Comparison of ENCODE assay signal across 24 cellular contexts in genomic region chr22:22520667-22521602, GRCh38. TPM values are rescaled to one million over a fixed set of nuclear protein-coding genes. Genes with fewer than 3 reads are reported as not detected.
A peak's percentile ranks its signal among the peaks of the same experiment; 100 is the strongest.
DNase-seq lines count a peak whose midpoint lies in the region; ATAC-seq and TF ChIP-seq lines count a peak whose summit lies in the region.
"Had no signal": no experiment of that assay in that cellular context is flagged by ENCODE, and none has a peak within 500 bp of the region (broad histone marks: within the 10 kb centered on the region; RNA-seq: fewer than 3 reads in every experiment).

No MANE protein-coding gene starts in this region.

- H3K4me2 ChIP-seq in BLaER1 (peak overlapping the region; percentile 9; the same call in 1 of the 2 replicates), hepatocyte (no peak overlapping the region)

- TF ChIP-seq CTCF in RWPE1 (conservative IDR thresholded peaks at IDR 0.05; ENCODE audit: low read depth): no peak
- TF ChIP-seq CTCF in hepatocyte (IDR thresholded peaks at IDR 0.05; ENCODE audit: poor library complexity): no peak

- H3K4me3 ChIP-seq in BLaER1 (no peak overlapping the region), H7 (ENCODE audit: insufficient read depth, low read depth, low read length) (no peak overlapping the region), hepatocyte (no peak overlapping the region)
- no peak overlapping the region for H3K4me3 ChIP-seq in effector memory CD4-positive, alpha-beta T cell (ENCODE audit: insufficient read depth, low read depth, low read length, poor library complexity, severe bottlenecking)
- H3K4me3 ChIP-seq: gastroesophageal sphincter, left ventricle myocardium inferior, mucosa of descending colon, spleen, vagina had no signal

- no peak overlapping the region for H2AFZ ChIP-seq in hepatocyte

- H3K4me1 ChIP-seq in BLaER1: peaks cover 11% of the 10 kb centered on the region
- no peaks in the 10 kb centered on the region for H3K4me1 ChIP-seq in hepatocyte (ENCODE audit: insufficient read depth)
- H3K4me1 ChIP-seq in effector memory CD4-positive, alpha-beta T cell (ENCODE audit: control insufficient read depth, insufficient read depth, low read length, poor library complexity, severe bottlenecking): no peaks in the 10 kb centered on the region
- H3K4me1 ChIP-seq: gastroesophageal sphincter, left ventricle myocardium inferior, spleen, vagina had no signal

- DNase-seq in H7 (peak; percentile 19), RWPE1 (ENCODE audit: low spot score) (no peak), hepatocyte (ENCODE audit: low spot score) (peak; percentile 8), NCI-H1436 treated with DMSO at 0.1 percent for 48 hours (lab: John Stamatoyannopoulos, UW) (no peak)
- DNase-seq in effector memory CD4-positive, alpha-beta T cell: no peak
- DNase-seq: activated CD4-positive, alpha-beta T cell treated with anti-CD3 and anti-CD28 coated beads, Interleukin-2, amount 10 ng/mL, durations not matched to agents 7 days and 5 days; activated naive CD8-positive, alpha-beta T cell treated with anti-CD3 and anti-CD28 coated beads, Interleukin-2, amount 50 U/mL, for 24 hours; CD4-positive, alpha-beta T cell; erythroblast; left ventricle myocardium inferior; mucosa of descending colon; NCI-H1694 treated with DMSO at 0.1 percent for 48 hours; RPMI8226; spleen had no signal

- H3K79me2 ChIP-seq in hepatocyte: no peaks in the 10 kb centered on the region

- H3K27me3 ChIP-seq in BLaER1: no peaks in the 10 kb centered on the region
- H3K27me3 ChIP-seq in H7 (ENCODE audit: control insufficient read depth, insufficient read depth, low read length): peaks cover 14% of the 10 kb centered on the region
- no peaks in the 10 kb centered on the region for H3K27me3 ChIP-seq in hepatocyte
- H3K27me3 ChIP-seq in effector memory CD4-positive, alpha-beta T cell (replicated peaks; ENCODE audit: control insufficient read depth, insufficient read depth, low read length, poor library complexity, severe bottlenecking): no peaks in the 10 kb centered on the region
- H3K27me3 ChIP-seq: MG63, vagina had no signal

- H3K36me3 ChIP-seq in BLaER1 (no peaks in the 10 kb centered on the region), H7 (replicated peaks; ENCODE audit: control insufficient read depth, insufficient read depth, low read length) (no peaks in the 10 kb centered on the region), hepatocyte (replicated peaks; ENCODE audit: insufficient read depth, low read depth) (no peaks in the 10 kb centered on the region)
- H3K36me3 ChIP-seq in effector memory CD4-positive, alpha-beta T cell (ENCODE audit: control insufficient read depth, insufficient read depth, low read length): no peaks in the 10 kb centered on the region
- H3K36me3 ChIP-seq: gastroesophageal sphincter, left ventricle myocardium inferior, MG63, spleen, vagina had no signal

- no peaks in the 10 kb centered on the region for H3K9me2 ChIP-seq in hepatocyte (replicated peaks; ENCODE audit: insufficient read depth)

- POLR2A ChIA-PET in RWPE1 (lab: Yijun Ruan, JAX; ENCODE audit: low non-redundant PET): no interaction called here

- CTCF ChIA-PET in RWPE1 (lab: Yijun Ruan, JAX): interaction anchor here (1.2 kb wide), 1 partner anchor 12 kb away, joined by 3 read pairs; the partner anchor contains the start of gene ZNF280B

- ATAC-seq in GM18909 (IDR thresholded peaks at IDR 0.05; ENCODE audit: poor library complexity, unreplicated experiment) (no peak), HG03039 (IDR thresholded peaks at IDR 0.05; ENCODE audit: unreplicated experiment) (no peak)
- ATAC-seq: activated naive CD8-positive, alpha-beta T cell treated with anti-CD3 and anti-CD28 coated beads, Interleukin-2, amount 50 U/mL, for 24 hours; gastroesophageal sphincter; mucosa of descending colon had no signal

- no peak overlapping the region for H3K9ac ChIP-seq in BLaER1

- H3K27ac ChIP-seq in BLaER1 (no peak overlapping the region), RWPE1 (peak overlapping the region; percentile 19; the same call in 1 of the 2 replicates), hepatocyte (no peak overlapping the region)
- no peak overlapping the region for H3K27ac ChIP-seq in effector memory CD4-positive, alpha-beta T cell (ENCODE audit: insufficient read depth, low read length, poor library complexity, severe bottlenecking)
- H3K27ac ChIP-seq: gastroesophageal sphincter, left ventricle myocardium inferior, spleen, vagina had no signal

- H4K20me1 ChIP-seq in BLaER1 (no peaks in the 10 kb centered on the region), hepatocyte (ENCODE audit: insufficient read depth, poor library complexity, severe bottlenecking) (no peaks in the 10 kb centered on the region)

- 83% methylated on average over 12 of the region's 12 CpGs for WGBS in hepatocyte (ENCODE audit: low lambda C conversion rate, missing lambda C conversion rate)

- H3K9me3 ChIP-seq in BLaER1 (no peaks in the 10 kb centered on the region), hepatocyte (ENCODE audit: low read depth) (no peaks in the 10 kb centered on the region)
- no peaks in the 10 kb centered on the region for H3K9me3 ChIP-seq in effector memory CD4-positive, alpha-beta T cell (ENCODE audit: control insufficient read depth, low read length)
- H3K9me3 ChIP-seq: gastroesophageal sphincter, left ventricle myocardium inferior, MG63, mucosa of descending colon, spleen, vagina had no signal

RNA-seq across cellular contexts. Expression of gene ZNF280A, which starts 0.9 kb away (rescaled TPM):
- 0.15 and 0.31 TPM in 2 replicates for total RNA-seq in H7 (2014; rRNA removed; shearing (Covaris generic))
- total RNA-seq in hepatocyte: 0.47 and 0.64 TPM in 2 replicates
- polyA plus RNA-seq in hepatocyte: 0.44 TPM in 1 of 2 replicates, not detected in the other
- total RNA-seq: activated CD4-positive, alpha-beta T cell treated with anti-CD3 and anti-CD28 coated beads, Interleukin-2, amount 10 ng/mL, durations not matched to agents 7 days and 5 days; activated T-helper 2 cell treated with anti-CD3 and anti-CD28 coated beads, Interferon-gamma antibody, Interleukin-2, Interleukin-4, amounts not matched to agents 10 μg/mL and 5 μg/mL and 100 μg/mL, durations not matched to agents 14 hours and 24 hours and 36 hours; bronchial epithelial cell; CD4-positive, alpha-beta T cell; gastroesophageal sphincter; left ventricle myocardium inferior; mucosa of descending colon; neural crest cell; vagina had no signal
- polyA plus RNA-seq: AG04450, spleen had no signal

RNA-seq across cellular contexts. Expression of gene ZNF280B, which starts 12.4 kb away (rescaled TPM):
- total RNA-seq in H7 (2014; rRNA removed; shearing (Covaris generic)): 2.9 and 3.7 TPM in 2 replicates
- total RNA-seq in hepatocyte: 2.6 and 2.8 TPM in 2 replicates
- polyA plus RNA-seq in hepatocyte: 0.78 and 1.5 TPM in 2 replicates

RNA-seq across cellular contexts. Expression of gene PRAME, which starts 38.1 kb away (rescaled TPM):
- not detected in 2 replicates for total RNA-seq in H7 (2014; rRNA removed; shearing (Covaris generic))
- not detected in 2 replicates for total RNA-seq in hepatocyte
- not detected in 2 replicates for polyA plus RNA-seq in hepatocyte
- total RNA-seq: activated CD4-positive, alpha-beta T cell treated with anti-CD3 and anti-CD28 coated beads, Interleukin-2, amount 10 ng/mL, durations not matched to agents 7 days and 5 days; activated T-helper 2 cell treated with anti-CD3 and anti-CD28 coated beads, Interferon-gamma antibody, Interleukin-2, Interleukin-4, amounts not matched to agents 10 μg/mL and 5 μg/mL and 100 μg/mL, durations not matched to agents 14 hours and 24 hours and 36 hours; bronchial epithelial cell; CD4-positive, alpha-beta T cell; gastroesophageal sphincter; left ventricle myocardium inferior; vagina had no signal

Comparison
In these comparisons a context has a peak if more than half of its experiments do, and no peak if none do; other contexts are left out.
1. DNase-seq: peak in H7 (single experiment) and hepatocyte (single experiment); none in RWPE1 (single experiment), effector memory CD4-positive, alpha-beta T cell (0 of 3) and NCI-H1436 treated with DMSO at 0.1 percent for 48 hours (single experiment).